Comparison of ENCODE assay signal across 1 cellular context in the genomic region with DNA sequence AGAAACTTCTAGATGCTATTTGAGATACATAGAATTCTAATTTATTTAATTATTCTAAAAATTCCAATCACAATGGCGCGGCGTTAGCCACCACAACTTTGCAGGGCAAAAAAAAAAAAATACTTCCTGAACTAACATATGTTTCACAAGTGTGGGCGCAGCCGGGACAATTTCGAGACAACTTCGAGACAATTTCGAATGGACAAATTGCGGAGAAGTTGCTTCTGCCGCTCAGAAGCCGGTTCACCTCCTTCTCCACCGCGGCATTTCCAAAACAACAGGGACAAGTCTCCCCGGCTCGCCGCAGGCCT.
TF ChIP-seq lines count a peak whose summit lies in the region.

No MANE protein-coding gene starts in this region.

TF ChIP-seq in IMR-90, 13 proteins besides CTCF, POLR2A, EP300 and RAD21:
- TF ChIP-seq, protein P1, sequence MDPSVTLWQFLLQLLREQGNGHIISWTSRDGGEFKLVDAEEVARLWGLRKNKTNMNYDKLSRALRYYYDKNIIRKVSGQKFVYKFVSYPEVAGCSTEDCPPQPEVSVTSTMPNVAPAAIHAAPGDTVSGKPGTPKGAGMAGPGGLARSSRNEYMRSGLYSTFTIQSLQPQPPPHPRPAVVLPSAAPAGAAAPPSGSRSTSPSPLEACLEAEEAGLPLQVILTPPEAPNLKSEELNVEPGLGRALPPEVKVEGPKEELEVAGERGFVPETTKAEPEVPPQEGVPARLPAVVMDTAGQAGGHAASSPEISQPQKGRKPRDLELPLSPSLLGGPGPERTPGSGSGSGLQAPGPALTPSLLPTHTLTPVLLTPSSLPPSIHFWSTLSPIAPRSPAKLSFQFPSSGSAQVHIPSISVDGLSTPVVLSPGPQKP (IDR thresholded peaks at IDR 0.05; ENCODE audit: borderline replicate concordance, low read depth, low read length) = no peak
- TF ChIP-seq, protein P2, sequence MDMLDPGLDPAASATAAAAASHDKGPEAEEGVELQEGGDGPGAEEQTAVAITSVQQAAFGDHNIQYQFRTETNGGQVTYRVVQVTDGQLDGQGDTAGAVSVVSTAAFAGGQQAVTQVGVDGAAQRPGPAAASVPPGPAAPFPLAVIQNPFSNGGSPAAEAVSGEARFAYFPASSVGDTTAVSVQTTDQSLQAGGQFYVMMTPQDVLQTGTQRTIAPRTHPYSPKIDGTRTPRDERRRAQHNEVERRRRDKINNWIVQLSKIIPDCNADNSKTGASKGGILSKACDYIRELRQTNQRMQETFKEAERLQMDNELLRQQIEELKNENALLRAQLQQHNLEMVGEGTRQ (IDR thresholded peaks at IDR 0.05; ENCODE audit: low read depth, low read length) = no peak
- no peak for TF ChIP-seq NFE2L2 (IDR thresholded peaks at IDR 0.05; ENCODE audit: low read depth, low read length)
- TF ChIP-seq RFX5 (IDR thresholded peaks at IDR 0.05; ENCODE audit: low read depth, low read length) = no peak
- TF ChIP-seq MAFK (IDR thresholded peaks at IDR 0.05; ENCODE audit: low read depth, low read length) = no peak
- TF ChIP-seq CEBPB (IDR thresholded peaks at IDR 0.05; ENCODE audit: low read depth, low read length) = no peak
- TF ChIP-seq MAZ (IDR thresholded peaks at IDR 0.05; ENCODE audit: borderline replicate concordance, low read depth, low read length) = no peak
- no peak for TF ChIP-seq SMC3 (IDR thresholded peaks at IDR 0.05; ENCODE audit: low read depth, low read length)
- no peak for TF ChIP-seq BHLHE40 (IDR thresholded peaks at IDR 0.05; ENCODE audit: low read depth, low read length)
- no peak for TF ChIP-seq FOS (IDR thresholded peaks at IDR 0.05; ENCODE audit: low read depth, low read length)
- no peak for TF ChIP-seq CHD1 (IDR thresholded peaks at IDR 0.05; ENCODE audit: low read depth, low read length)
- TF ChIP-seq RCOR1 (IDR thresholded peaks at IDR 0.05; ENCODE audit: insufficient replicate concordance, low read length) = no peak
- TF ChIP-seq MXI1 (IDR thresholded peaks at IDR 0.05; ENCODE audit: borderline replicate concordance, low read depth, low read length) = no peak
TF ChIP-seq in IMR-90: peak in this region for 0.
